1 cellular context compared by ENCODE assay signal in the genomic region with DNA sequence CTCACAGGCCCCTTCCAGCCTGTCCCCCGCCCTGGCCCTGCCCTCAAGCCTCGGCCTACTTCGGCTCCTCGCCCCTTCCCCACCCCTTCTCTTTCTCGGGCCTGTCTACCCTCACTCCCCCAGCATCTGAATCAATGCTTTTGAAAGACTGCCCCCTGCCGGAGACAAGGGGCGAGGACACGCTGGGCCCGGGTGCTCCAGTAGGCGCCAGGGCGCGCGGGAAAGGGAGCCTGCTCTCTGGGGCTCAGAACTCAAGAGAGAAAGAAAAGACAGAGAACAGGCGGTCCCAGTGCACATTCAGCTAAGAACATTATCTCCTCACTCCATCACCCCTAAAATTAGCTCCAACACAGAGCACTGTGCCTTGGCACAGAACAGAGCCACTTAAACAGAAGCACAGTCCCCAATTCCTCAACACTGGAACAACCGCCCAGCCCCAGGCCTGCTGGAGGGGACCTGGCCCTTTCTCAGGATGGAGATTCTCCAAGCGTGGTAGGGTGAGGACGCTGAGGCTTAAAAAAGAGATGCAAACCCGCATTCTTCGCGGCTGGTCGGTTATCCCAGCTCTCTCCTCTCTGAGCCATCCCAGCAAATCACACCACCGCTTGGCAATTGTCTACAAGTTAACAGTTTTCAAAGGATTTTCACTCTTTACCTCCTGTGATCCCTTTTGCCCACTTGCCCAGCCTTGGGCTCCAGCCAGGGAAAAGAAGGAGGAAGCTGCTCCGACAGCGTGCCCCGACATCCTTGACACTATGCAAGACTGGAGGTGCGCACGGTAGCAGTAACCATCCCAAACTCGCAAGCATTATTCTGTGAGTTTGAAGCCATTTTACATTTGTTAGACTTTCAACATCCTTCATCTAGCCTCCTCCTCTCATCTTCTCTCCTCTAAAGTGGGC.
A peak's percentile ranks its signal among the peaks of the same experiment; 100 is the strongest.
TF ChIP-seq lines count a peak whose summit lies in the region.

No MANE protein-coding gene starts in this region.

TF ChIP-seq in HepG2, 621 proteins besides CTCF, POLR2A, EP300 and RAD21 (continued from another document and continues in another):
- TF ChIP-seq, protein P1, sequence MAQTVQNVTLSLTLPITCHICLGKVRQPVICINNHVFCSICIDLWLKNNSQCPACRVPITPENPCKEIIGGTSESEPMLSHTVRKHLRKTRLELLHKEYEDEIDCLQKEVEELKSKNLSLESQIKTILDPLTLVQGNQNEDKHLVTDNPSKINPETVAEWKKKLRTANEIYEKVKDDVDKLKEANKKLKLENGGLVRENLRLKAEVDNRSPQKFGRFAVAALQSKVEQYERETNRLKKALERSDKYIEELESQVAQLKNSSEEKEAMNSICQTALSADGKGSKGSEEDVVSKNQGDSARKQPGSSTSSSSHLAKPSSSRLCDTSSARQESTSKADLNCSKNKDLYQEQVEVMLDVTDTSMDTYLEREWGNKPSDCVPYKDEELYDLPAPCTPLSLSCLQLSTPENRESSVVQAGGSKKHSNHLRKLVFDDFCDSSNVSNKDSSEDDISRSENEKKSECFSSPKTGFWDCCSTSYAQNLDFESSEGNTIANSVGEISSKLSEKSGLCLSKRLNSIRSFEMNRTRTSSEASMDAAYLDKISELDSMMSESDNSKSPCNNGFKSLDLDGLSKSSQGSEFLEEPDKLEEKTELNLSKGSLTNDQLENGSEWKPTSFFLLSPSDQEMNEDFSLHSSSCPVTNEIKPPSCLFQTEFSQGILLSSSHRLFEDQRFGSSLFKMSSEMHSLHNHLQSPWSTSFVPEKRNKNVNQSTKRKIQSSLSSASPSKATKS (CRISPR knock-in tag; IDR thresholded peaks at IDR 0.05), result no peak
- TF ChIP-seq ZNF234 (CRISPR knock-in tag; conservative IDR thresholded peaks at IDR 0.05), result no peak
- TF ChIP-seq, protein P2, sequence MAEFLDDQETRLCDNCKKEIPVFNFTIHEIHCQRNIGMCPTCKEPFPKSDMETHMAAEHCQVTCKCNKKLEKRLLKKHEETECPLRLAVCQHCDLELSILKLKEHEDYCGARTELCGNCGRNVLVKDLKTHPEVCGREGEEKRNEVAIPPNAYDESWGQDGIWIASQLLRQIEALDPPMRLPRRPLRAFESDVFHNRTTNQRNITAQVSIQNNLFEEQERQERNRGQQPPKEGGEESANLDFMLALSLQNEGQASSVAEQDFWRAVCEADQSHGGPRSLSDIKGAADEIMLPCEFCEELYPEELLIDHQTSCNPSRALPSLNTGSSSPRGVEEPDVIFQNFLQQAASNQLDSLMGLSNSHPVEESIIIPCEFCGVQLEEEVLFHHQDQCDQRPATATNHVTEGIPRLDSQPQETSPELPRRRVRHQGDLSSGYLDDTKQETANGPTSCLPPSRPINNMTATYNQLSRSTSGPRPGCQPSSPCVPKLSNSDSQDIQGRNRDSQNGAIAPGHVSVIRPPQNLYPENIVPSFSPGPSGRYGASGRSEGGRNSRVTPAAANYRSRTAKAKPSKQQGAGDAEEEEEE (CRISPR knock-in tag; IDR thresholded peaks at IDR 0.05; ENCODE audit: borderline replicate concordance), result no peak
- TF ChIP-seq, protein P3, sequence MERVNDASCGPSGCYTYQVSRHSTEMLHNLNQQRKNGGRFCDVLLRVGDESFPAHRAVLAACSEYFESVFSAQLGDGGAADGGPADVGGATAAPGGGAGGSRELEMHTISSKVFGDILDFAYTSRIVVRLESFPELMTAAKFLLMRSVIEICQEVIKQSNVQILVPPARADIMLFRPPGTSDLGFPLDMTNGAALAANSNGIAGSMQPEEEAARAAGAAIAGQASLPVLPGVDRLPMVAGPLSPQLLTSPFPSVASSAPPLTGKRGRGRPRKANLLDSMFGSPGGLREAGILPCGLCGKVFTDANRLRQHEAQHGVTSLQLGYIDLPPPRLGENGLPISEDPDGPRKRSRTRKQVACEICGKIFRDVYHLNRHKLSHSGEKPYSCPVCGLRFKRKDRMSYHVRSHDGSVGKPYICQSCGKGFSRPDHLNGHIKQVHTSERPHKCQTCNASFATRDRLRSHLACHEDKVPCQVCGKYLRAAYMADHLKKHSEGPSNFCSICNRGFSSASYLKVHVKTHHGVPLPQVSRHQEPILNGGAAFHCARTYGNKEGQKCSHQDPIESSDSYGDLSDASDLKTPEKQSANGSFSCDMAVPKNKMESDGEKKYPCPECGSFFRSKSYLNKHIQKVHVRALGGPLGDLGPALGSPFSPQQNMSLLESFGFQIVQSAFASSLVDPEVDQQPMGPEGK (CRISPR knock-in tag; IDR thresholded peaks at IDR 0.05), result peak; percentile 70
- TF ChIP-seq ZFP36L1 (CRISPR knock-in tag; IDR thresholded peaks at IDR 0.05), result no peak
- TF ChIP-seq HDAC2 (CRISPR knock-in tag; IDR thresholded peaks at IDR 0.05), result no peak
- no peak for TF ChIP-seq ZNF83 (CRISPR knock-in tag; IDR thresholded peaks at IDR 0.05; ENCODE audit: borderline replicate concordance)
- TF ChIP-seq, protein P4, sequence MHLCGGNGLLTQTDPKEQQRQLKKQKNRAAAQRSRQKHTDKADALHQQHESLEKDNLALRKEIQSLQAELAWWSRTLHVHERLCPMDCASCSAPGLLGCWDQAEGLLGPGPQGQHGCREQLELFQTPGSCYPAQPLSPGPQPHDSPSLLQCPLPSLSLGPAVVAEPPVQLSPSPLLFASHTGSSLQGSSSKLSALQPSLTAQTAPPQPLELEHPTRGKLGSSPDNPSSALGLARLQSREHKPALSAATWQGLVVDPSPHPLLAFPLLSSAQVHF (CRISPR knock-in tag; IDR thresholded peaks at IDR 0.05), result no peak
- no peak for TF ChIP-seq MTA1 (CRISPR knock-in tag; IDR thresholded peaks at IDR 0.05; ENCODE audit: borderline replicate concordance)
- TF ChIP-seq CC2D1A (CRISPR knock-in tag; IDR thresholded peaks at IDR 0.05), result no peak
- TF ChIP-seq, protein P5, sequence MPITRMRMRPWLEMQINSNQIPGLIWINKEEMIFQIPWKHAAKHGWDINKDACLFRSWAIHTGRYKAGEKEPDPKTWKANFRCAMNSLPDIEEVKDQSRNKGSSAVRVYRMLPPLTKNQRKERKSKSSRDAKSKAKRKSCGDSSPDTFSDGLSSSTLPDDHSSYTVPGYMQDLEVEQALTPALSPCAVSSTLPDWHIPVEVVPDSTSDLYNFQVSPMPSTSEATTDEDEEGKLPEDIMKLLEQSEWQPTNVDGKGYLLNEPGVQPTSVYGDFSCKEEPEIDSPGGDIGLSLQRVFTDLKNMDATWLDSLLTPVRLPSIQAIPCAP (CRISPR knock-in tag; IDR thresholded peaks at IDR 0.05; ENCODE audit: low read depth), result no peak
- TF ChIP-seq, protein P6, sequence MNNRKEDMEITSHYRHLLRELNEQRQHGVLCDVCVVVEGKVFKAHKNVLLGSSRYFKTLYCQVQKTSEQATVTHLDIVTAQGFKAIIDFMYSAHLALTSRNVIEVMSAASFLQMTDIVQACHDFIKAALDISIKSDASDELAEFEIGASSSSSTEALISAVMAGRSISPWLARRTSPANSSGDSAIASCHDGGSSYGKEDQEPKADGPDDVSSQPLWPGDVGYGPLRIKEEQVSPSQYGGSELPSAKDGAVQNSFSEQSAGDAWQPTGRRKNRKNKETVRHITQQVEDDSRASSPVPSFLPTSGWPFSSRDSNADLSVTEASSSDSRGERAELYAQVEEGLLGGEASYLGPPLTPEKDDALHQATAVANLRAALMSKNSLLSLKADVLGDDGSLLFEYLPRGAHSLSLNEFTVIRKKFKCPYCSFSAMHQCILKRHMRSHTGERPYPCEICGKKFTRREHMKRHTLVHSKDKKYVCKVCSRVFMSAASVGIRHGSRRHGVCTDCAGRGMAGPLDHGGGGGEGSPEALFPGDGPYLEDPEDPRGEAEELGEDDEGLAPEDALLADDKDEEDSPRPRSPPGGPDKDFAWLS (CRISPR knock-in tag; IDR thresholded peaks at IDR 0.05; ENCODE audit: borderline replicate concordance), result no peak
- TF ChIP-seq CENPX (CRISPR knock-in tag; IDR thresholded peaks at IDR 0.05), result no peak
- TF ChIP-seq, protein P7, sequence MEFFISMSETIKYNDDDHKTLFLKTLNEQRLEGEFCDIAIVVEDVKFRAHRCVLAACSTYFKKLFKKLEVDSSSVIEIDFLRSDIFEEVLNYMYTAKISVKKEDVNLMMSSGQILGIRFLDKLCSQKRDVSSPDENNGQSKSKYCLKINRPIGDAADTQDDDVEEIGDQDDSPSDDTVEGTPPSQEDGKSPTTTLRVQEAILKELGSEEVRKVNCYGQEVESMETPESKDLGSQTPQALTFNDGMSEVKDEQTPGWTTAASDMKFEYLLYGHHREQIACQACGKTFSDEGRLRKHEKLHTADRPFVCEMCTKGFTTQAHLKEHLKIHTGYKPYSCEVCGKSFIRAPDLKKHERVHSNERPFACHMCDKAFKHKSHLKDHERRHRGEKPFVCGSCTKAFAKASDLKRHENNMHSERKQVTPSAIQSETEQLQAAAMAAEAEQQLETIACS (CRISPR knock-in tag; IDR thresholded peaks at IDR 0.05), result no peak
- TF ChIP-seq, protein P8, sequence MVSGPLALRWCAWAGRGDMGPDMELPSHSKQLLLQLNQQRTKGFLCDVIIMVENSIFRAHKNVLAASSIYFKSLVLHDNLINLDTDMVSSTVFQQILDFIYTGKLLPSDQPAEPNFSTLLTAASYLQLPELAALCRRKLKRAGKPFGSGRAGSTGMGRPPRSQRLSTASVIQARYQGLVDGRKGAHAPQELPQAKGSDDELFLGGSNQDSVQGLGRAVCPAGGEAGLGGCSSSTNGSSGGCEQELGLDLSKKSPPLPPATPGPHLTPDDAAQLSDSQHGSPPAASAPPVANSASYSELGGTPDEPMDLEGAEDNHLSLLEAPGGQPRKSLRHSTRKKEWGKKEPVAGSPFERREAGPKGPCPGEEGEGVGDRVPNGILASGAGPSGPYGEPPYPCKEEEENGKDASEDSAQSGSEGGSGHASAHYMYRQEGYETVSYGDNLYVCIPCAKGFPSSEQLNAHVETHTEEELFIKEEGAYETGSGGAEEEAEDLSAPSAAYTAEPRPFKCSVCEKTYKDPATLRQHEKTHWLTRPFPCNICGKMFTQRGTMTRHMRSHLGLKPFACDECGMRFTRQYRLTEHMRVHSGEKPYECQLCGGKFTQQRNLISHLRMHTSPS (CRISPR knock-in tag; IDR thresholded peaks at IDR 0.05; ENCODE audit: low read depth), result no peak
- TF ChIP-seq JUNB (CRISPR knock-in tag; IDR thresholded peaks at IDR 0.05; ENCODE audit: borderline replicate concordance), result no peak
- TF ChIP-seq, protein P9, sequence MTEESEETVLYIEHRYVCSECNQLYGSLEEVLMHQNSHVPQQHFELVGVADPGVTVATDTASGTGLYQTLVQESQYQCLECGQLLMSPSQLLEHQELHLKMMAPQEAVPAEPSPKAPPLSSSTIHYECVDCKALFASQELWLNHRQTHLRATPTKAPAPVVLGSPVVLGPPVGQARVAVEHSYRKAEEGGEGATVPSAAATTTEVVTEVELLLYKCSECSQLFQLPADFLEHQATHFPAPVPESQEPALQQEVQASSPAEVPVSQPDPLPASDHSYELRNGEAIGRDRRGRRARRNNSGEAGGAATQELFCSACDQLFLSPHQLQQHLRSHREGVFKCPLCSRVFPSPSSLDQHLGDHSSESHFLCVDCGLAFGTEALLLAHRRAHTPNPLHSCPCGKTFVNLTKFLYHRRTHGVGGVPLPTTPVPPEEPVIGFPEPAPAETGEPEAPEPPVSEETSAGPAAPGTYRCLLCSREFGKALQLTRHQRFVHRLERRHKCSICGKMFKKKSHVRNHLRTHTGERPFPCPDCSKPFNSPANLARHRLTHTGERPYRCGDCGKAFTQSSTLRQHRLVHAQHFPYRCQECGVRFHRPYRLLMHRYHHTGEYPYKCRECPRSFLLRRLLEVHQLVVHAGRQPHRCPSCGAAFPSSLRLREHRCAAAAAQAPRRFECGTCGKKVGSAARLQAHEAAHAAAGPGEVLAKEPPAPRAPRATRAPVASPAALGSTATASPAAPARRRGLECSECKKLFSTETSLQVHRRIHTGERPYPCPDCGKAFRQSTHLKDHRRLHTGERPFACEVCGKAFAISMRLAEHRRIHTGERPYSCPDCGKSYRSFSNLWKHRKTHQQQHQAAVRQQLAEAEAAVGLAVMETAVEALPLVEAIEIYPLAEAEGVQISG (CRISPR knock-in tag; IDR thresholded peaks at IDR 0.05), result 0 out of 2 replicates have a peak, but pooled peaks have one; percentile 36
- no peak for TF ChIP-seq ZNF337 (CRISPR knock-in tag; IDR thresholded peaks at IDR 0.05; ENCODE audit: borderline replicate concordance, low read depth)
- peak; percentile 26; the same call in 1 of the 2 replicates for TF ChIP-seq NR2C2 (CRISPR knock-in tag; IDR thresholded peaks at IDR 0.05; ENCODE audit: borderline replicate concordance)
- TF ChIP-seq, protein P10, sequence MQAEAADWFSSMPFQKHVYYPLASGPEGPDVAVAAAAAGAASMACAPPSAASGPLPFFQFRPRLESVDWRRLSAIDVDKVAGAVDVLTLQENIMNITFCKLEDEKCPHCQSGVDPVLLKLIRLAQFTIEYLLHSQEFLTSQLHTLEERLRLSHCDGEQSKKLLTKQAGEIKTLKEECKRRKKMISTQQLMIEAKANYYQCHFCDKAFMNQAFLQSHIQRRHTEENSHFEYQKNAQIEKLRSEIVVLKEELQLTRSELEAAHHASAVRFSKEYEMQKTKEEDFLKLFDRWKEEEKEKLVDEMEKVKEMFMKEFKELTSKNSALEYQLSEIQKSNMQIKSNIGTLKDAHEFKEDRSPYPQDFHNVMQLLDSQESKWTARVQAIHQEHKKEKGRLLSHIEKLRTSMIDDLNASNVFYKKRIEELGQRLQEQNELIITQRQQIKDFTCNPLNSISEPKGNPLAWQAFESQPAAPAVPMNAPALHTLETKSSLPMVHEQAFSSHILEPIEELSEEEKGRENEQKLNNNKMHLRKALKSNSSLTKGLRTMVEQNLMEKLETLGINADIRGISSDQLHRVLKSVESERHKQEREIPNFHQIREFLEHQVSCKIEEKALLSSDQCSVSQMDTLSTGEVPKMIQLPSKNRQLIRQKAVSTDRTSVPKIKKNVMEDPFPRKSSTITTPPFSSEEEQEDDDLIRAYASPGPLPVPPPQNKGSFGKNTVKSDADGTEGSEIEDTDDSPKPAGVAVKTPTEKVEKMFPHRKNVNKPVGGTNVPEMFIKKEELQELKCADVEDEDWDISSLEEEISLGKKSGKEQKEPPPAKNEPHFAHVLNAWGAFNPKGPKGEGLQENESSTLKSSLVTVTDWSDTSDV (CRISPR knock-in tag; IDR thresholded peaks at IDR 0.05), result no peak
- no peak for TF ChIP-seq SATB2 (CRISPR knock-in tag; IDR thresholded peaks at IDR 0.05)
